In genomic region chr2:72000110-72000509, GRCh38 we compare ENCODE assay signal across 26 cellular contexts.
"Had no signal": no experiment of that assay in that cellular context is flagged by ENCODE, and none has a peak within 500 bp of the region (broad histone marks: within the 10 kb centered on the region; RNA-seq: fewer than 3 reads in every experiment).

No MANE protein-coding gene starts in this region.

- H3K9me3 ChIP-seq: adrenal gland, body of pancreas, esophagus squamous epithelium, left lung, neutrophil, pancreas, prostate gland, spleen, testis, uterus had no signal

- H3K36me3 ChIP-seq: adrenal gland, esophagus squamous epithelium, left lung, neutrophil, pancreas, prostate gland, spleen, uterus had no signal

- DNase-seq: activated CD4-positive, alpha-beta T cell treated with anti-CD3 and anti-CD28 coated beads for 48 hours; activated CD4-positive, alpha-beta T cell treated with anti-CD3 and anti-CD28 coated beads, Interleukin-2, amount 50 U/mL, for 48 hours; activated CD8-positive, alpha-beta memory T cell treated with anti-CD3 and anti-CD28 coated beads for 24 hours; activated effector memory CD4-positive, alpha-beta T cell treated with anti-CD3 and anti-CD28 coated beads, Interleukin-2, amount 50 U/mL, for 16 hours; activated naive CD4-positive, alpha-beta T cell treated with anti-CD3 and anti-CD28 coated beads for 36 hours; activated naive CD8-positive, alpha-beta T cell treated with anti-CD3 and anti-CD28 coated beads for 36 hours; adrenal gland; aorta; body of pancreas; dermis blood vessel endothelial cell; effector CD4-positive, alpha-beta T cell; esophagus squamous epithelium; immature natural killer cell; naive B cell; nephron progenitor cell; pancreas; spleen; stimulated activated naive CD4-positive, alpha-beta T cell treated with Interleukin-2 at 50 U/mL for 16 hours; testis; uterus had no signal

- H3K27ac ChIP-seq: adrenal gland, body of pancreas, epithelial cell of prostate, esophagus squamous epithelium, left lung, neutrophil, pancreas, prostate gland, spleen, testis, uterus, VCaP had no signal

- H3K27me3 ChIP-seq: adrenal gland, body of pancreas, left lung, pancreas, testis had no signal

- H3K4me1 ChIP-seq: adrenal gland, body of pancreas, left lung, pancreas, prostate gland, spleen, testis, uterus had no signal

- H3K4me3 ChIP-seq: adrenal gland, body of pancreas, esophagus squamous epithelium, left lung, lung, pancreas, prostate gland, spleen, testis, uterus had no signal
